ENCODE assay signal across 1 cellular context in genomic region chr16:87853411-87854052, GRCh38.
TF ChIP-seq lines count a peak whose summit lies in the region.

No MANE protein-coding gene starts in this region.

TF ChIP-seq in HepG2, 621 proteins besides CTCF, POLR2A, EP300 and RAD21 (continued from another document and continues in another):
- no peak for TF ChIP-seq DZIP1 (CRISPR knock-in tag; IDR thresholded peaks at IDR 0.05)
- peak; percentile 79; the same call in 1 of the 2 replicates for TF ChIP-seq NR0B2 (CRISPR knock-in tag; IDR thresholded peaks at IDR 0.05)
- TF ChIP-seq ZNF614 (CRISPR knock-in tag; IDR thresholded peaks at IDR 0.05; ENCODE audit: borderline replicate concordance) = peak; percentile 64; the same call in 1 of the 2 replicates
- TF ChIP-seq ZNF83 (CRISPR knock-in tag; IDR thresholded peaks at IDR 0.05; ENCODE audit: borderline replicate concordance) = 0 out of 2 replicates have a peak, but pooled peaks have one; percentile 45
- TF ChIP-seq ESRRA (CRISPR knock-in tag; IDR thresholded peaks at IDR 0.05; ENCODE audit: low read depth) = peak; percentile 63
- TF ChIP-seq PHF5A (CRISPR knock-in tag; IDR thresholded peaks at IDR 0.05; ENCODE audit: low read depth, unreplicated experiment) = no peak
- TF ChIP-seq ZNF383 (CRISPR knock-in tag; IDR thresholded peaks at IDR 0.05; ENCODE audit: borderline replicate concordance) = no peak
- peak; percentile 85 for TF ChIP-seq HOXA5 (CRISPR knock-in tag; IDR thresholded peaks at IDR 0.05)
- peak; percentile 90 for TF ChIP-seq ZHX2 (IDR thresholded peaks at IDR 0.05; ENCODE audit: low read depth)
- TF ChIP-seq ZHX2 (CRISPR knock-in tag; IDR thresholded peaks at IDR 0.05; ENCODE audit: borderline replicate concordance) = no peak
- no peak for TF ChIP-seq ZNF20 (CRISPR knock-in tag; IDR thresholded peaks at IDR 0.05)
- no peak; the same call in 1 of the 2 replicates for TF ChIP-seq CHD4 (IDR thresholded peaks at IDR 0.05; ENCODE audit: borderline replicate concordance, low read length)
- no peak for TF ChIP-seq BORCS8-MEF2B (CRISPR knock-in tag; IDR thresholded peaks at IDR 0.05)
- no peak for TF ChIP-seq TCF7L2 (IDR thresholded peaks at IDR 0.05; ENCODE audit: low read depth, low read length)
- peak; percentile 75; the same call in 1 of the 2 replicates for TF ChIP-seq ZNF574 (CRISPR knock-in tag; IDR thresholded peaks at IDR 0.05)
- TF ChIP-seq ZBTB4 (CRISPR knock-in tag; IDR thresholded peaks at IDR 0.05; ENCODE audit: borderline replicate concordance) = no peak
- TF ChIP-seq ZNF512B (CRISPR knock-in tag; IDR thresholded peaks at IDR 0.05; ENCODE audit: borderline replicate concordance) = no peak
- no peak for TF ChIP-seq HOXA7 (CRISPR knock-in tag; IDR thresholded peaks at IDR 0.05)
- no peak for TF ChIP-seq REST (IDR thresholded peaks at IDR 0.05; ENCODE audit: borderline replicate concordance in 1 of 2, low read depth in 1 of 2, low read length in 2 of 2)
- no peak; the same call in 1 of the 2 replicates for TF ChIP-seq TARDBP (CRISPR knock-in tag; IDR thresholded peaks at IDR 0.05)
